ENCODE assay signal across 1 cellular context in the genomic region with DNA sequence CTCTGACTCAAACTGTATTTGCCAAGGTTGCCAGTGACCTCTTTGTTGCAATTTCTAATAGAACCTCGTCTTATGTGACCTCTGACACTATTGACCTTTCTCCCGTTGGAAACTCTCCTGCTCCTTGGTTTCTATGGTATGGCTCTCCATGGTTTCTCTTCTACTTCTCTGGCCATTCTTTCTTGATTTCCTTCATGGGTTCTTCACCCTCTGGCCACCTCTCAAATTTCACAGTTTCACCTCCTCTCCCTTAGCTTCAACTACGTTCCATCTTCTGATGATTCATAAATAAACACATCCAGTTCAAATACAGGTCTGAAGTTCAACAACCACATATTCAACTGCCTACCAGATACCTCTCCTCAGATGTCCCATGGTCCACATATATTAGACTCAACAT.
A peak's percentile ranks its signal among the peaks of the same experiment; 100 is the strongest.
TF ChIP-seq lines count a peak whose summit lies in the region.

No MANE protein-coding gene starts in this region.

TF ChIP-seq in HepG2, 621 proteins besides CTCF, POLR2A, EP300 and RAD21 (continued from another document and continues in another):
- TF ChIP-seq, protein P1, sequence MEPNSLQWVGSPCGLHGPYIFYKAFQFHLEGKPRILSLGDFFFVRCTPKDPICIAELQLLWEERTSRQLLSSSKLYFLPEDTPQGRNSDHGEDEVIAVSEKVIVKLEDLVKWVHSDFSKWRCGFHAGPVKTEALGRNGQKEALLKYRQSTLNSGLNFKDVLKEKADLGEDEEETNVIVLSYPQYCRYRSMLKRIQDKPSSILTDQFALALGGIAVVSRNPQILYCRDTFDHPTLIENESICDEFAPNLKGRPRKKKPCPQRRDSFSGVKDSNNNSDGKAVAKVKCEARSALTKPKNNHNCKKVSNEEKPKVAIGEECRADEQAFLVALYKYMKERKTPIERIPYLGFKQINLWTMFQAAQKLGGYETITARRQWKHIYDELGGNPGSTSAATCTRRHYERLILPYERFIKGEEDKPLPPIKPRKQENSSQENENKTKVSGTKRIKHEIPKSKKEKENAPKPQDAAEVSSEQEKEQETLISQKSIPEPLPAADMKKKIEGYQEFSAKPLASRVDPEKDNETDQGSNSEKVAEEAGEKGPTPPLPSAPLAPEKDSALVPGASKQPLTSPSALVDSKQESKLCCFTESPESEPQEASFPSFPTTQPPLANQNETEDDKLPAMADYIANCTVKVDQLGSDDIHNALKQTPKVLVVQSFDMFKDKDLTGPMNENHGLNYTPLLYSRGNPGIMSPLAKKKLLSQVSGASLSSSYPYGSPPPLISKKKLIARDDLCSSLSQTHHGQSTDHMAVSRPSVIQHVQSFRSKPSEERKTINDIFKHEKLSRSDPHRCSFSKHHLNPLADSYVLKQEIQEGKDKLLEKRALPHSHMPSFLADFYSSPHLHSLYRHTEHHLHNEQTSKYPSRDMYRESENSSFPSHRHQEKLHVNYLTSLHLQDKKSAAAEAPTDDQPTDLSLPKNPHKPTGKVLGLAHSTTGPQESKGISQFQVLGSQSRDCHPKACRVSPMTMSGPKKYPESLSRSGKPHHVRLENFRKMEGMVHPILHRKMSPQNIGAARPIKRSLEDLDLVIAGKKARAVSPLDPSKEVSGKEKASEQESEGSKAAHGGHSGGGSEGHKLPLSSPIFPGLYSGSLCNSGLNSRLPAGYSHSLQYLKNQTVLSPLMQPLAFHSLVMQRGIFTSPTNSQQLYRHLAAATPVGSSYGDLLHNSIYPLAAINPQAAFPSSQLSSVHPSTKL (CRISPR knock-in tag; IDR thresholded peaks at IDR 0.05) = peak; percentile 85
- TF ChIP-seq POGZ (CRISPR knock-in tag; IDR thresholded peaks at IDR 0.05) (peak; percentile 64), SOX5 (CRISPR knock-in tag; IDR thresholded peaks at IDR 0.05; ENCODE audit: borderline replicate concordance) (peak; percentile 62; the same call in 1 of the 2 replicates), ASH2L (IDR thresholded peaks at IDR 0.05; ENCODE audit: insufficient read length, low read depth, low read length) (peak; percentile 79), JUN (CRISPR knock-in tag; IDR thresholded peaks at IDR 0.05) (0 out of 2 replicates have a peak, but pooled peaks have one; percentile 24), SMARCC2 (IDR thresholded peaks at IDR 0.05) (0 out of 2 replicates have a peak, but pooled peaks have one; percentile 50), FOXA1 (IDR thresholded peaks at IDR 0.05) (no peak), FOXA1 (CRISPR knock-in tag; IDR thresholded peaks at IDR 0.05) (peak; percentile 17; the same call in 1 of the 2 replicates), ELF3 (CRISPR knock-in tag; IDR thresholded peaks at IDR 0.05) (peak; percentile 67; the same call in 1 of the 2 replicates), NFE2L1 (CRISPR knock-in tag; IDR thresholded peaks at IDR 0.05; ENCODE audit: borderline replicate concordance) (no peak), ZNF3 (CRISPR knock-in tag; IDR thresholded peaks at IDR 0.05) (peak; percentile 73; the same call in 1 of the 2 replicates), ZKSCAN5 (CRISPR knock-in tag; IDR thresholded peaks at IDR 0.05) (peak; percentile 89), CREM (IDR thresholded peaks at IDR 0.05) (peak; percentile 41; the same call in 1 of the 2 replicates), CREM (CRISPR knock-in tag; IDR thresholded peaks at IDR 0.05) (no peak), SOX13 (IDR thresholded peaks at IDR 0.05) (no peak), SOX13 (CRISPR knock-in tag; conservative IDR thresholded peaks at IDR 0.05 in 1 of 2, IDR thresholded peaks at IDR 0.05 in 1 of 2) (peak in 1 of 2 experiments; percentile 13; a peak in 1 of 4 replicates), FOXP1 (IDR thresholded peaks at IDR 0.05) (no peak), FOXP1 (CRISPR knock-in tag; IDR thresholded peaks at IDR 0.05) (peak; percentile 42; the same call in 1 of the 2 replicates), EHMT2 (IDR thresholded peaks at IDR 0.05; ENCODE audit: borderline replicate concordance, low read depth, low read length) (peak; percentile 79; the same call in 1 of the 2 replicates), FOSL2 (CRISPR knock-in tag; IDR thresholded peaks at IDR 0.05) (peak; percentile 83), ZNF713 (CRISPR knock-in tag; IDR thresholded peaks at IDR 0.05) (no peak), TBX3 (IDR thresholded peaks at IDR 0.05; ENCODE audit: borderline replicate concordance) (0 out of 2 replicates have a peak, but pooled peaks have one; percentile 17), NR2F1 (CRISPR knock-in tag; IDR thresholded peaks at IDR 0.05) (peak in 1 of 2 experiments; percentile 93; a peak in 2 of 4 replicates), FOSL1 (CRISPR knock-in tag; IDR thresholded peaks at IDR 0.05; ENCODE audit: borderline replicate concordance) (0 out of 2 replicates have a peak, but pooled peaks have one; percentile 24), ZNF331 (CRISPR knock-in tag; IDR thresholded peaks at IDR 0.05) (peak; percentile 12; the same call in 1 of the 2 replicates), ZNF644 (CRISPR knock-in tag; IDR thresholded peaks at IDR 0.05; ENCODE audit: low read depth) (peak; percentile 46; the same call in 1 of the 2 replicates), RFX3 (CRISPR knock-in tag; IDR thresholded peaks at IDR 0.05) (no peak), PPARG (CRISPR knock-in tag; conservative IDR thresholded peaks at IDR 0.05) (0 out of 2 replicates have a peak, but pooled peaks have one; percentile 37), GATA4 (IDR thresholded peaks at IDR 0.05; ENCODE audit: borderline replicate concordance, low read depth) (peak; percentile 22; the same call in 1 of the 2 replicates), ZNF720 (CRISPR knock-in tag; IDR thresholded peaks at IDR 0.05) (no peak), HNRNPK (IDR thresholded peaks at IDR 0.05; ENCODE audit: low read depth, low read length, poor library complexity, severe bottlenecking) (no peak), RFXANK (CRISPR knock-in tag; IDR thresholded peaks at IDR 0.05) (no peak), ZNF224 (CRISPR knock-in tag; IDR thresholded peaks at IDR 0.05) (no peak), SAP130 (CRISPR knock-in tag; IDR thresholded peaks at IDR 0.05; ENCODE audit: low read depth) (peak; percentile 35; the same call in 1 of the 2 replicates), TEAD3 (CRISPR knock-in tag; optimal IDR thresholded peaks at IDR 0.05; ENCODE audit: borderline replicate concordance) (peak; percentile 9), ZNF569 (CRISPR knock-in tag; IDR thresholded peaks at IDR 0.05; ENCODE audit: borderline replicate concordance) (no peak), ZFP36L1 (CRISPR knock-in tag; IDR thresholded peaks at IDR 0.05) (0 out of 2 replicates have a peak, but pooled peaks have one; percentile 4), SIX1 (CRISPR knock-in tag; IDR thresholded peaks at IDR 0.05; ENCODE audit: borderline replicate concordance) (peak; percentile 83; the same call in 1 of the 2 replicates), DNMT3B (CRISPR knock-in tag; conservative IDR thresholded peaks at IDR 0.05) (0 out of 2 replicates have a peak, but pooled peaks have one; percentile 40), FOXO1 (CRISPR knock-in tag; IDR thresholded peaks at IDR 0.05) (peak; percentile 31; the same call in 1 of the 2 replicates), ZNF83 (CRISPR knock-in tag; IDR thresholded peaks at IDR 0.05; ENCODE audit: borderline replicate concordance) (no peak), CHD4 (IDR thresholded peaks at IDR 0.05; ENCODE audit: borderline replicate concordance, low read length) (peak; percentile 85; the same call in 1 of the 2 replicates), ZSCAN30 (CRISPR knock-in tag; IDR thresholded peaks at IDR 0.05) (no peak), NR2F6 (IDR thresholded peaks at IDR 0.05) (peak; percentile 83), NR2F6 (CRISPR knock-in tag; IDR thresholded peaks at IDR 0.05) (peak; percentile 71; the same call in 1 of the 2 replicates), SIX4 (CRISPR knock-in tag; IDR thresholded peaks at IDR 0.05) (peak; percentile 61), RARA (CRISPR knock-in tag; IDR thresholded peaks at IDR 0.05) (peak; percentile 83)
- TF ChIP-seq, protein P2, sequence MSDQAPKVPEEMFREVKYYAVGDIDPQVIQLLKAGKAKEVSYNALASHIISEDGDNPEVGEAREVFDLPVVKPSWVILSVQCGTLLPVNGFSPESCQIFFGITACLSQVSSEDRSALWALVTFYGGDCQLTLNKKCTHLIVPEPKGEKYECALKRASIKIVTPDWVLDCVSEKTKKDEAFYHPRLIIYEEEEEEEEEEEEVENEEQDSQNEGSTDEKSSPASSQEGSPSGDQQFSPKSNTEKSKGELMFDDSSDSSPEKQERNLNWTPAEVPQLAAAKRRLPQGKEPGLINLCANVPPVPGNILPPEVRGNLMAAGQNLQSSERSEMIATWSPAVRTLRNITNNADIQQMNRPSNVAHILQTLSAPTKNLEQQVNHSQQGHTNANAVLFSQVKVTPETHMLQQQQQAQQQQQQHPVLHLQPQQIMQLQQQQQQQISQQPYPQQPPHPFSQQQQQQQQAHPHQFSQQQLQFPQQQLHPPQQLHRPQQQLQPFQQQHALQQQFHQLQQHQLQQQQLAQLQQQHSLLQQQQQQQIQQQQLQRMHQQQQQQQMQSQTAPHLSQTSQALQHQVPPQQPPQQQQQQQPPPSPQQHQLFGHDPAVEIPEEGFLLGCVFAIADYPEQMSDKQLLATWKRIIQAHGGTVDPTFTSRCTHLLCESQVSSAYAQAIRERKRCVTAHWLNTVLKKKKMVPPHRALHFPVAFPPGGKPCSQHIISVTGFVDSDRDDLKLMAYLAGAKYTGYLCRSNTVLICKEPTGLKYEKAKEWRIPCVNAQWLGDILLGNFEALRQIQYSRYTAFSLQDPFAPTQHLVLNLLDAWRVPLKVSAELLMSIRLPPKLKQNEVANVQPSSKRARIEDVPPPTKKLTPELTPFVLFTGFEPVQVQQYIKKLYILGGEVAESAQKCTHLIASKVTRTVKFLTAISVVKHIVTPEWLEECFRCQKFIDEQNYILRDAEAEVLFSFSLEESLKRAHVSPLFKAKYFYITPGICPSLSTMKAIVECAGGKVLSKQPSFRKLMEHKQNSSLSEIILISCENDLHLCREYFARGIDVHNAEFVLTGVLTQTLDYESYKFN (CRISPR knock-in tag; conservative IDR thresholded peaks at IDR 0.05) = peak; percentile 64
- TF ChIP-seq, protein P3, sequence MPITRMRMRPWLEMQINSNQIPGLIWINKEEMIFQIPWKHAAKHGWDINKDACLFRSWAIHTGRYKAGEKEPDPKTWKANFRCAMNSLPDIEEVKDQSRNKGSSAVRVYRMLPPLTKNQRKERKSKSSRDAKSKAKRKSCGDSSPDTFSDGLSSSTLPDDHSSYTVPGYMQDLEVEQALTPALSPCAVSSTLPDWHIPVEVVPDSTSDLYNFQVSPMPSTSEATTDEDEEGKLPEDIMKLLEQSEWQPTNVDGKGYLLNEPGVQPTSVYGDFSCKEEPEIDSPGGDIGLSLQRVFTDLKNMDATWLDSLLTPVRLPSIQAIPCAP (CRISPR knock-in tag; IDR thresholded peaks at IDR 0.05; ENCODE audit: low read depth) = no peak
- TF ChIP-seq, protein P4, sequence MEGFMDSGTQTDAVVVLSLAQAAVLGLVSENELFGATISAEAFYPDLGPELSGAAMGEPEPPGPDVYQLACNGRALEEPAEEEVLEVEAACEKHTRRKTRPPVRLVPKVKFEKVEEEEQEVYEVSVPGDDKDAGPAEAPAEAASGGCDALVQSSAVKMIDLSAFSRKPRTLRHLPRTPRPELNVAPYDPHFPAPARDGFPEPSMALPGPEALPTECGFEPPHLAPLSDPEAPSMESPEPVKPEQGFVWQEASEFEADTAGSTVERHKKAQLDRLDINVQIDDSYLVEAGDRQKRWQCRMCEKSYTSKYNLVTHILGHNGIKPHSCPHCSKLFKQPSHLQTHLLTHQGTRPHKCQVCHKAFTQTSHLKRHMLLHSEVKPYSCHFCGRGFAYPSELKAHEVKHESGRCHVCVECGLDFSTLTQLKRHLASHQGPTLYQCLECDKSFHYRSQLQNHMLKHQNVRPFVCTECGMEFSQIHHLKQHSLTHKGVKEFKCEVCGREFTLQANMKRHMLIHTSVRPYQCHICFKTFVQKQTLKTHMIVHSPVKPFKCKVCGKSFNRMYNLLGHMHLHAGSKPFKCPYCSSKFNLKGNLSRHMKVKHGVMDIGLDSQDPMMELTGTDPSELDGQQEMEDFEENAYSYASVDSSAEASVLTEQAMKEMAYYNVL (CRISPR knock-in tag; IDR thresholded peaks at IDR 0.05; ENCODE audit: borderline replicate concordance) = no peak
- TF ChIP-seq, protein P5, sequence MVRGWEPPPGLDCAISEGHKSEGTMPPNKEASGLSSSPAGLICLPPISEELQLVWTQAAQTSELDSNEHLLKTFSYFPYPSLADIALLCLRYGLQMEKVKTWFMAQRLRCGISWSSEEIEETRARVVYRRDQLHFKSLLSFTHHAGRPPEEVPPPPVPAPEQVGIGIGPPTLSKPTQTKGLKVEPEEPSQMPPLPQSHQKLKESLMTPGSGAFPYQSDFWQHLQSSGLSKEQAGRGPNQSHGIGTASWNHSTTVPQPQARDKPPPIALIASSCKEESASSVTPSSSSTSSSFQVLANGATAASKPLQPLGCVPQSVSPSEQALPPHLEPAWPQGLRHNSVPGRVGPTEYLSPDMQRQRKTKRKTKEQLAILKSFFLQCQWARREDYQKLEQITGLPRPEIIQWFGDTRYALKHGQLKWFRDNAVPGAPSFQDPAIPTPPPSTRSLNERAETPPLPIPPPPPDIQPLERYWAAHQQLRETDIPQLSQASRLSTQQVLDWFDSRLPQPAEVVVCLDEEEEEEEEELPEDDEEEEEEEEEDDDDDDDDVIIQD (CRISPR knock-in tag; IDR thresholded peaks at IDR 0.05; ENCODE audit: low read depth) = peak; percentile 77
- TF ChIP-seq, protein P6, sequence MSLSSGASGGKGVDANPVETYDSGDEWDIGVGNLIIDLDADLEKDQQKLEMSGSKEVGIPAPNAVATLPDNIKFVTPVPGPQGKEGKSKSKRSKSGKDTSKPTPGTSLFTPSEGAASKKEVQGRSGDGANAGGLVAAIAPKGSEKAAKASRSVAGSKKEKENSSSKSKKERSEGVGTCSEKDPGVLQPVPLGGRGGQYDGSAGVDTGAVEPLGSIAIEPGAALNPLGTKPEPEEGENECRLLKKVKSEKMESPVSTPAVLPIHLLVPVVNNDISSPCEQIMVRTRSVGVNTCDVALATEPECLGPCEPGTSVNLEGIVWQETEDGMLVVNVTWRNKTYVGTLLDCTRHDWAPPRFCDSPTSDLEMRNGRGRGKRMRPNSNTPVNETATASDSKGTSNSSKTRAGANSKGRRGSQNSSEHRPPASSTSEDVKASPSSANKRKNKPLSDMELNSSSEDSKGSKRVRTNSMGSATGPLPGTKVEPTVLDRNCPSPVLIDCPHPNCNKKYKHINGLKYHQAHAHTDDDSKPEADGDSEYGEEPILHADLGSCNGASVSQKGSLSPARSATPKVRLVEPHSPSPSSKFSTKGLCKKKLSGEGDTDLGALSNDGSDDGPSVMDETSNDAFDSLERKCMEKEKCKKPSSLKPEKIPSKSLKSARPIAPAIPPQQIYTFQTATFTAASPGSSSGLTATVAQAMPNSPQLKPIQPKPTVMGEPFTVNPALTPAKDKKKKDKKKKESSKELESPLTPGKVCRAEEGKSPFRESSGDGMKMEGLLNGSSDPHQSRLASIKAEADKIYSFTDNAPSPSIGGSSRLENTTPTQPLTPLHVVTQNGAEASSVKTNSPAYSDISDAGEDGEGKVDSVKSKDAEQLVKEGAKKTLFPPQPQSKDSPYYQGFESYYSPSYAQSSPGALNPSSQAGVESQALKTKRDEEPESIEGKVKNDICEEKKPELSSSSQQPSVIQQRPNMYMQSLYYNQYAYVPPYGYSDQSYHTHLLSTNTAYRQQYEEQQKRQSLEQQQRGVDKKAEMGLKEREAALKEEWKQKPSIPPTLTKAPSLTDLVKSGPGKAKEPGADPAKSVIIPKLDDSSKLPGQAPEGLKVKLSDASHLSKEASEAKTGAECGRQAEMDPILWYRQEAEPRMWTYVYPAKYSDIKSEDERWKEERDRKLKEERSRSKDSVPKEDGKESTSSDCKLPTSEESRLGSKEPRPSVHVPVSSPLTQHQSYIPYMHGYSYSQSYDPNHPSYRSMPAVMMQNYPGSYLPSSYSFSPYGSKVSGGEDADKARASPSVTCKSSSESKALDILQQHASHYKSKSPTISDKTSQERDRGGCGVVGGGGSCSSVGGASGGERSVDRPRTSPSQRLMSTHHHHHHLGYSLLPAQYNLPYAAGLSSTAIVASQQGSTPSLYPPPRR (CRISPR knock-in tag; IDR thresholded peaks at IDR 0.05; ENCODE audit: borderline replicate concordance) = 0 out of 2 replicates have a peak, but pooled peaks have one; percentile 23
